ENCODE assay signal across 9 cellular contexts in genomic region chr12:14810953-14811483, GRCh38. TPM values are rescaled to one million over a fixed set of nuclear protein-coding genes. Genes with fewer than 3 reads are reported as not detected.
DNase-seq lines count a peak whose midpoint lies in the region; ATAC-seq and TF ChIP-seq lines count a peak whose summit lies in the region.
"Had no signal": no experiment of that assay in that cellular context is flagged by ENCODE, and none has a peak within 500 bp of the region (broad histone marks: within the 10 kb centered on the region; RNA-seq: fewer than 3 reads in every experiment).

No MANE protein-coding gene starts in this region.

- CTCF ChIA-PET in activated CD4-positive, alpha-beta T cell treated with anti-CD3 and anti-CD28 coated beads for 36 hours (lab: Charles Lee) = interaction anchor here (0.9 to 2.9 kb wide), 7 partner anchors 17 to 410 kb away, joined by 3 to 15 read pairs (median 3); partner anchors contain the start of gene RERG

- no peak overlapping the region for H3K4me2 ChIP-seq in smooth muscle cell

- H3K9me3 ChIP-seq in endodermal cell (ENCODE audit: control insufficient read depth, low read length) = no peaks in the 10 kb centered on the region
- H3K9me3 ChIP-seq in smooth muscle cell (replicated peaks; ENCODE audit: low read depth) = no peaks in the 10 kb centered on the region
- no peaks in the 10 kb centered on the region for H3K9me3 ChIP-seq in vagina

- no peak for TF ChIP-seq POLR2A in vagina (IDR thresholded peaks at IDR 0.05)

- H3K4me1 ChIP-seq in endodermal cell (ENCODE audit: control insufficient read depth, insufficient read depth, low read length) = no peaks in the 10 kb centered on the region
- H3K4me1 ChIP-seq in smooth muscle cell (ENCODE audit: low read depth) = no peaks in the 10 kb centered on the region
- no peaks in the 10 kb centered on the region for H3K4me1 ChIP-seq in vagina

- H3K9ac ChIP-seq in endodermal cell (ENCODE audit: extremely low read depth, low read length, poor library complexity, severe bottlenecking) (no peak overlapping the region), smooth muscle cell (ENCODE audit: low read depth) (no peak overlapping the region)

- no peaks in the 10 kb centered on the region for H3K27me3 Mint-ChIP-seq in activated CD4-positive, alpha-beta T cell treated with anti-CD3 and anti-CD28 coated beads for 36 hours
- no peaks in the 10 kb centered on the region for H3K27me3 Mint-ChIP-seq in endodermal cell (ENCODE audit: insufficient read depth)

- H3K27ac ChIP-seq in endodermal cell (ENCODE audit: low read depth, low read length) (no peak overlapping the region), smooth muscle cell (ENCODE audit: low read depth) (no peak overlapping the region), vagina (no peak overlapping the region)

- no peak overlapping the region for H3K27ac Mint-ChIP-seq in activated CD4-positive, alpha-beta T cell treated with anti-CD3 and anti-CD28 coated beads for 36 hours
- no peak overlapping the region for H3K27ac Mint-ChIP-seq in endodermal cell

- H3K36me3 Mint-ChIP-seq in activated CD4-positive, alpha-beta T cell treated with anti-CD3 and anti-CD28 coated beads for 36 hours (ENCODE audit: low read depth) = no peaks in the 10 kb centered on the region
- H3K36me3 Mint-ChIP-seq in endodermal cell (ENCODE audit: low read depth) = no peaks in the 10 kb centered on the region

- H3K4me3 ChIP-seq in endodermal cell (ENCODE audit: low read length) = no peak overlapping the region
- no peak overlapping the region for H3K4me3 ChIP-seq in smooth muscle cell
- no peak overlapping the region for H3K4me3 ChIP-seq in vagina

- H3K9me3 Mint-ChIP-seq in activated CD4-positive, alpha-beta T cell treated with anti-CD3 and anti-CD28 coated beads for 36 hours (ENCODE audit: low read depth) = no peaks in the 10 kb centered on the region
- H3K9me3 Mint-ChIP-seq in endodermal cell = no peaks in the 10 kb centered on the region

- H4K20me1 ChIP-seq in smooth muscle cell (ENCODE audit: low read depth) = no peaks in the 10 kb centered on the region

- DNase-seq in activated CD4-positive, alpha-beta T cell treated with anti-CD3 and anti-CD28 coated beads for 36 hours = peak; percentile 18
- no peak for DNase-seq in activated CD4-positive, alpha-beta T cell treated with anti-CD3 and anti-CD28 coated beads for 1 hour
- peak; percentile 36 for DNase-seq in NCI-H2227 (lab: John Stamatoyannopoulos, UW; ENCODE audit: unreplicated experiment)
- peak; percentile 80 for DNase-seq in endodermal cell
- DNase-seq in smooth muscle cell (lab: John Stamatoyannopoulos, UW; ENCODE audit: unreplicated experiment) = no peak
- no peak for DNase-seq in vagina (ENCODE audit: extremely low spot score in 2 of 2)
- no peak for DNase-seq in NCI-H2029 (lab: John Stamatoyannopoulos, UW)
- DNase-seq: GF-D8 had no signal

- H3K4me3 Mint-ChIP-seq in activated CD4-positive, alpha-beta T cell treated with anti-CD3 and anti-CD28 coated beads for 36 hours = no peak overlapping the region
- no peak overlapping the region for H3K4me3 Mint-ChIP-seq in endodermal cell

- H3K36me3 ChIP-seq in endodermal cell (ENCODE audit: control insufficient read depth, insufficient read depth, low read length) (no peaks in the 10 kb centered on the region), smooth muscle cell (ENCODE audit: low read depth) (no peaks in the 10 kb centered on the region), vagina (no peaks in the 10 kb centered on the region)

- TF ChIP-seq CTCF in endodermal cell (conservative IDR thresholded peaks at IDR 0.05) (peak; percentile 91), smooth muscle cell (IDR thresholded peaks at IDR 0.05; ENCODE audit: borderline replicate concordance, insufficient read depth, poor library complexity, severe bottlenecking) (peak; percentile 53), vagina (IDR thresholded peaks at IDR 0.05) (no peak)

- H3K27me3 ChIP-seq in endodermal cell (ENCODE audit: control insufficient read depth, insufficient read depth, low read length, poor library complexity, severe bottlenecking) (no peaks in the 10 kb centered on the region), smooth muscle cell (ENCODE audit: low read depth) (no peaks in the 10 kb centered on the region), vagina (no peaks in the 10 kb centered on the region)

- POLR2A ChIA-PET in activated CD4-positive, alpha-beta T cell treated with anti-CD3 and anti-CD28 coated beads for 36 hours (lab: Charles Lee) = no interaction called here

- WGBS in endodermal cell (ENCODE audit: insufficient coverage in 1 of 2, insufficient read length in 1 of 2), 2 experiments = 88 to 89% methylated on average over 1 of the region's 1 CpG
- WGBS in smooth muscle cell (ENCODE audit: low lambda C conversion rate) = 79% methylated on average over 1 of the region's 1 CpG

- H3K4me1 Mint-ChIP-seq in activated CD4-positive, alpha-beta T cell treated with anti-CD3 and anti-CD28 coated beads for 36 hours = peaks cover 12% of the 10 kb centered on the region
- no peaks in the 10 kb centered on the region for H3K4me1 Mint-ChIP-seq in endodermal cell

- H3K79me2 ChIP-seq in smooth muscle cell (ENCODE audit: low read depth) = peaks cover 2% of the 10 kb centered on the region

- no peaks in the 10 kb centered on the region for H3F3A ChIP-seq in smooth muscle cell (ENCODE audit: low read depth)

- ATAC-seq in activated CD4-positive, alpha-beta T cell treated with anti-CD3 and anti-CD28 coated beads for 36 hours = no peak
- no peak for ATAC-seq in GM19395 (IDR thresholded peaks at IDR 0.05; ENCODE audit: unreplicated experiment)

- no peak overlapping the region for H2AFZ ChIP-seq in smooth muscle cell (ENCODE audit: low read depth)

- intact Hi-C loops in activated CD4-positive, alpha-beta T cell treated with anti-CD3 and anti-CD28 coated beads for 36 hours (cut with DNase I, micrococcal nuclease) = no loop called here
- intact Hi-C loops in vagina (cut with DNase I) = no loop called here

RNA-seq across cellular contexts. Expression of gene SMCO3, which starts 3.0 kb away (rescaled TPM):
- total RNA-seq in activated CD4-positive, alpha-beta T cell treated with anti-CD3 and anti-CD28 coated beads for 36 hours = not detected
- not detected for total RNA-seq in endodermal cell
- not detected for polyA plus RNA-seq in endodermal cell (2013, experiment 1 of 2)
- polyA plus RNA-seq in endodermal cell (2013, experiment 2 of 2) = not detected
- 0.22 and 1.7 TPM in 2 replicates for total RNA-seq in smooth muscle cell
- polyA plus RNA-seq in smooth muscle cell = 0.93 and 2.4 TPM in 2 replicates
- not detected for total RNA-seq in vagina

RNA-seq across cellular contexts. Expression of gene C12orf60, which starts 7.5 kb away (rescaled TPM):
- total RNA-seq in activated CD4-positive, alpha-beta T cell treated with anti-CD3 and anti-CD28 coated beads for 36 hours = 1 to 10 TPM; 2.9 to 3.0 TPM
- total RNA-seq in endodermal cell (1 to 10 TPM; 2.5 to 3.3 TPM), smooth muscle cell (0.63 and 1.6 TPM in 2 replicates), vagina (0.74 TPM)
- 4.3 TPM for polyA plus RNA-seq in endodermal cell (2013, experiment 1 of 2)
- 4.2 TPM for polyA plus RNA-seq in endodermal cell (2013, experiment 2 of 2)
- 1.2 and 1.3 TPM in 2 replicates for polyA plus RNA-seq in smooth muscle cell

RNA-seq across cellular contexts. Expression of gene WBP11, which starts 7.7 kb away (rescaled TPM):
- 100 to 1,000 TPM; 143 to 193 TPM for total RNA-seq in activated CD4-positive, alpha-beta T cell treated with anti-CD3 and anti-CD28 coated beads for 36 hours
- total RNA-seq in endodermal cell (100 to 1,000 TPM in 1 of 2 donors, 10 to 100 TPM in 1; 97.4 to 150 TPM), smooth muscle cell (20.6 and 24.2 TPM in 2 replicates), vagina (12.8 TPM)
- 56.6 TPM for polyA plus RNA-seq in endodermal cell (2013, experiment 1 of 2)
- 63.5 TPM for polyA plus RNA-seq in endodermal cell (2013, experiment 2 of 2)
- 55.7 and 56.8 TPM in 2 replicates for polyA plus RNA-seq in smooth muscle cell

RNA-seq across cellular contexts. Expression of gene ART4, which starts 32.3 kb away (rescaled TPM):
- total RNA-seq in activated CD4-positive, alpha-beta T cell treated with anti-CD3 and anti-CD28 coated beads for 36 hours = not detected
- total RNA-seq in endodermal cell (not detected), smooth muscle cell (5.0 and 9.0 TPM in 2 replicates), vagina (0.98 TPM)
- polyA plus RNA-seq in endodermal cell (2013, experiment 1 of 2) = 1.1 TPM
- polyA plus RNA-seq in endodermal cell (2013, experiment 2 of 2) = 0.87 TPM
- polyA plus RNA-seq in smooth muscle cell = 1.7 and 2.0 TPM in 2 replicates

Comparison
In these comparisons a context has a peak if more than half of its experiments do, and no peak if none do; other contexts are left out.
1. DNase-seq: peak in activated CD4-positive, alpha-beta T cell treated with anti-CD3 and anti-CD28 coated beads for 36 hours (single experiment), NCI-H2227 (single experiment) and endodermal cell (single experiment); none in activated CD4-positive, alpha-beta T cell treated with anti-CD3 and anti-CD28 coated beads for 1 hour (single experiment), smooth muscle cell (single experiment), vagina (0 of 2) and NCI-H2029 (single experiment).
2. CTCF ChIP-seq: peak in endodermal cell (single experiment) and smooth muscle cell (single experiment); none in vagina (0 of 3).